In the genomic region with DNA sequence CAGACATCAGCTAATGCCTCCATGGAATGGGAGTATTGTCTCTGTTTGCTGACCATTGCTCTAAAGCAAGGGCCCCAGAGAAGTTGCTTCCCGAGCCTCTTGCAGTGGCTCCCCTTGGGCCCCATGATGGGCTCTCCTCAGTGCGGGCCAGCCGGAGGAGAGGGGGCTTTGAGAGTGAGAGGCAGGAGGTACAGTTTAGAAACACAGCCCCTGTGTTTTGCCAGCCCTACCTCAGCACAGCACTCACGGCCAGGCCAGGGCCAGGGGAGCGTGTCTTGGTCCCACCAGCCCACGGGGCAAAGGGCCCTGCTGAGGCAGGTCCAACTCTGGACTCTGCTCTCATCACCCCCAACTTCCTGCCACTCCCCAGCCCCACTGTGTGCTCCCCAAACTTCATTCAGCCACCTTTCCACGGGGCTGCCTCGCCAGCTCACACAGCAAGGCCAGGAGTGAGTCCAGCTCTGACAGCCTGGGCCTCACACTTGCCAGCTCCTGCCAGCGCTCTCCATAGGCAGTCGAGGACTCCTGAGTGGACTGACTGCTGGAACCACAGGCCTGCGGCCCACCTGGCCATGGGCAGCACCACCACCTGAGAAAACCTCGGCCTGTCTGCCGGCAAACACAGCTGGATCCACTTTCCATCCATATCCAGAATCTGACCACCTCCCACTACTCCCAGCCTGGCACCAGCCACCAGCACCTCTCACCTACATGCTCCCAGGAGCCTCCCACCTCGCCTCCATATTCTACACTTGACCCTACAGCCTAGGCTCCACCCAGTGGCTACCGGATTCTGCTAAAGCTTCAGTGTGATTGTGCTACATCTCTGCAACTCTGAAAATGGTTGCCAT, we compare ENCODE assay signal across 25 cellular contexts.
"Had no signal": no experiment of that assay in that cellular context is flagged by ENCODE, and none has a peak within 500 bp of the region (broad histone marks: within the 10 kb centered on the region; RNA-seq: fewer than 3 reads in every experiment).

No MANE protein-coding gene starts in this region.

- FAIRE-seq: bronchial epithelial cell, TTC549 had no signal

- H3K36me3 ChIP-seq: ascending aorta had no signal

- H3K4me3 ChIP-seq: ascending aorta, body of pancreas, SK-N-MC had no signal

- DNase-seq: activated CD4-positive, alpha-beta T cell treated with anti-CD3 and anti-CD28 coated beads for 1 hour; activated CD4-positive, alpha-beta T cell treated with anti-CD3 and anti-CD28 coated beads, Interleukin-2, amount 10 ng/mL, durations not matched to agents 24 days and 14 days; activated CD4-positive, alpha-beta T cell treated with anti-CD3 and anti-CD28 coated beads, Interleukin-2, amount 50 U/mL, for 48 hours; activated CD8-positive, alpha-beta memory T cell treated with anti-CD3 and anti-CD28 coated beads, Interleukin-2, amount 10 ng/mL, durations not matched to agents 7 days and 5 days; activated effector memory CD4-positive, alpha-beta T cell treated with anti-CD3 and anti-CD28 coated beads, Interleukin-2, amount 50 U/mL, for 16 hours; activated naive CD4-positive, alpha-beta T cell treated with Interleukin-2 at 50 U/mL for 16 hours; activated naive CD8-positive, alpha-beta T cell treated with anti-CD3 and anti-CD28 coated beads, Interleukin-2, amount 50 U/mL, for 24 hours; activated T-cell treated with anti-CD3 and anti-CD28 coated beads, Interleukin-2, amount 50 U/mL, for 4 hours; amniotic stem cell; central memory CD4-positive, alpha-beta T cell; Karpas-422; MM.1S; NCI-H1436; NCI-H1694 treated with DMSO at 0.1 percent for 48 hours; T-cell; T-helper 2 cell; T1000 had no signal

- H3K27me3 ChIP-seq: ascending aorta, body of pancreas had no signal

- H3K27ac ChIP-seq: ascending aorta, body of pancreas, SK-N-MC had no signal

- ATAC-seq: activated CD8-positive, alpha-beta memory T cell treated with anti-CD3 and anti-CD28 coated beads, Interleukin-2, amount 10 ng/mL, durations not matched to agents 7 days and 5 days; activated naive CD4-positive, alpha-beta T cell treated with anti-CD3 and anti-CD28 coated beads, Interleukin-2, amount 50 U/mL, for 72 hours; activated naive CD8-positive, alpha-beta T cell treated with anti-CD3 and anti-CD28 coated beads, Interleukin-2, amount 50 U/mL, for 24 hours; activated T-cell treated with anti-CD3 and anti-CD28 coated beads, Interleukin-2, amount 50 U/mL, for 4 hours; Panc1; T-cell; WTC11 had no signal

- H3K4me1 ChIP-seq: ascending aorta had no signal
